Comparison of ENCODE assay signal across 7 cellular contexts in genomic region chrX:154734101-154734781, GRCh38.
DNase-seq lines count a peak whose midpoint lies in the region; ATAC-seq and TF ChIP-seq lines count a peak whose summit lies in the region.

No MANE protein-coding gene starts in this region.

- DNase-seq in UCSD-AML1 (lab: John Stamatoyannopoulos, UW; ENCODE audit: unreplicated experiment) = peak; percentile 76
- peak; percentile 84 for DNase-seq in fibroblast of pulmonary artery (ENCODE audit: low read depth)
- peak; percentile 61 for DNase-seq in skeletal muscle cell (ENCODE audit: low read depth)
- DNase-seq in HuH-7 (ENCODE audit: low spot score) = no peak

- H3K4me3 ChIP-seq in fibroblast of pulmonary artery (replicated peaks; ENCODE audit: low read depth, low read length) (no peak overlapping the region), skeletal muscle cell (ENCODE audit: low read depth, low read length) (no peak overlapping the region)

- ATAC-seq in HG02885 (IDR thresholded peaks at IDR 0.05; ENCODE audit: poor library complexity, unreplicated experiment) (peak; percentile 56), HG03432 (IDR thresholded peaks at IDR 0.05; ENCODE audit: unreplicated experiment) (no peak), GM21737 (IDR thresholded peaks at IDR 0.05; ENCODE audit: unreplicated experiment) (no peak)

- no peak for TF ChIP-seq CTCF in fibroblast of pulmonary artery (IDR thresholded peaks at IDR 0.05; ENCODE audit: low read length, missing control alignments)
